In genomic region chr6:4253604-4254211, GRCh38 we compare ENCODE assay signal across 9 cellular contexts.
DNase-seq lines count a peak whose midpoint lies in the region; ATAC-seq and TF ChIP-seq lines count a peak whose summit lies in the region.
"Had no signal": no experiment of that assay in that cellular context is flagged by ENCODE, and none has a peak within 500 bp of the region (broad histone marks: within the 10 kb centered on the region; RNA-seq: fewer than 3 reads in every experiment).

No MANE protein-coding gene starts in this region.

- H3K9me2 ChIP-seq in hepatocyte (replicated peaks; ENCODE audit: insufficient read depth), result no peaks in the 10 kb centered on the region

- intact Hi-C loops in CD4-positive, alpha-beta T cell (cut with DNase I, micrococcal nuclease), result no loop called here

- no peak for ATAC-seq in CD4-positive, alpha-beta T cell (ENCODE audit: poor library complexity)
- ATAC-seq in activated T-cell treated with anti-CD3 and anti-CD28 coated beads, Interleukin-2, amount 50 U/mL, for 72 hours (replicated peaks in 1 of 2), result no peak
- ATAC-seq in HG02938 (IDR thresholded peaks at IDR 0.05; ENCODE audit: unreplicated experiment), result no peak

- no peak overlapping the region for H2AFZ ChIP-seq in hepatocyte

- H3K36me3 ChIP-seq in hepatocyte (replicated peaks; ENCODE audit: insufficient read depth, low read depth) (no peaks in the 10 kb centered on the region), subcutaneous abdominal adipose tissue (ENCODE audit: control insufficient read depth in 5 of 5, insufficient read depth in 5 of 5, low read length in 5 of 5) (no peaks in the 10 kb centered on the region)

- H3K9me3 ChIP-seq in hepatocyte (ENCODE audit: low read depth), result no peaks in the 10 kb centered on the region
- H3K9me3 ChIP-seq in subcutaneous abdominal adipose tissue (ENCODE audit: control insufficient read depth in 5 of 5, low read length in 5 of 5), result no peaks in the 10 kb centered on the region
- H3K9me3 ChIP-seq in CD4-positive, alpha-beta T cell (ENCODE audit: control insufficient read depth, low read length), result peaks cover 7% of the 10 kb centered on the region

- no peaks in the 10 kb centered on the region for H3K36me3 Mint-ChIP-seq in CD4-positive, alpha-beta T cell (ENCODE audit: low read depth)
- H3K36me3 Mint-ChIP-seq in activated T-cell treated with anti-CD3 and anti-CD28 coated beads, Interleukin-2, amount 50 U/mL, for 72 hours (ENCODE audit: insufficient read depth in 2 of 2), result peaks cover 0 to 3% of the 10 kb centered on the region in 2 donors

- DNase-seq in HFF-Myc (ENCODE audit: extremely low read depth, low read depth) (peak; percentile 72), hepatocyte (ENCODE audit: low spot score) (peak; percentile 80), NCI-H146 treated with DMSO at 0.1 percent for 48 hours (lab: John Stamatoyannopoulos, UW; ENCODE audit: unreplicated experiment) (no peak)
- DNase-seq in CD4-positive, alpha-beta T cell, result no peak
- DNase-seq in activated T-cell treated with anti-CD3 and anti-CD28 coated beads, Interleukin-2, amount 50 U/mL, for 72 hours, result no peak

- peak overlapping the region; percentile 19 for H3K4me2 ChIP-seq in hepatocyte

- no peaks in the 10 kb centered on the region for H3K4me1 Mint-ChIP-seq in CD4-positive, alpha-beta T cell (ENCODE audit: low read depth)
- no peaks in the 10 kb centered on the region for H3K4me1 Mint-ChIP-seq in activated T-cell treated with anti-CD3 and anti-CD28 coated beads, Interleukin-2, amount 50 U/mL, for 72 hours (ENCODE audit: low read depth)

- H3K79me2 ChIP-seq in hepatocyte, result no peaks in the 10 kb centered on the region

- no peaks in the 10 kb centered on the region for H3K9me3 Mint-ChIP-seq in CD4-positive, alpha-beta T cell
- no peaks in the 10 kb centered on the region for H3K9me3 Mint-ChIP-seq in activated T-cell treated with anti-CD3 and anti-CD28 coated beads, Interleukin-2, amount 50 U/mL, for 72 hours
- H3K9me3 Mint-ChIP-seq: neural crest cell had no signal

- CTCF ChIA-PET in CD4-positive, alpha-beta T cell (lab: Charles Lee), result no interaction called here

- peaks cover 8% of the 10 kb centered on the region for H3K27me3 Mint-ChIP-seq in CD4-positive, alpha-beta T cell
- peaks cover 16% of the 10 kb centered on the region for H3K27me3 Mint-ChIP-seq in activated T-cell treated with anti-CD3 and anti-CD28 coated beads, Interleukin-2, amount 50 U/mL, for 72 hours (ENCODE audit: low read depth)

- no peaks in the 10 kb centered on the region for H4K20me1 ChIP-seq in hepatocyte (ENCODE audit: insufficient read depth, poor library complexity, severe bottlenecking)

- H3K4me1 ChIP-seq in hepatocyte (ENCODE audit: insufficient read depth) (peaks cover 4% of the 10 kb centered on the region), subcutaneous abdominal adipose tissue (ENCODE audit: control insufficient read depth in 5 of 5, insufficient read depth in 5 of 5, low read length in 5 of 5) (peaks cover 5 to 24% (median 15%) of the 10 kb centered on the region in 5 donors)

- no peak overlapping the region for H3K9ac ChIP-seq in subcutaneous abdominal adipose tissue (ENCODE audit: low read length in 5 of 5)

- H3K4me3 Mint-ChIP-seq in CD4-positive, alpha-beta T cell, result no peak overlapping the region
- H3K4me3 Mint-ChIP-seq in activated T-cell treated with anti-CD3 and anti-CD28 coated beads, Interleukin-2, amount 50 U/mL, for 72 hours, result no peak overlapping the region
- H3K4me3 Mint-ChIP-seq: neural crest cell had no signal

- POLR2A ChIA-PET in CD4-positive, alpha-beta T cell (lab: Charles Lee), result no interaction called here

- peak; percentile 75 for TF ChIP-seq CTCF in HFF-Myc (IDR thresholded peaks at IDR 0.05; ENCODE audit: low read depth, low read length, missing control alignments)
- peak; percentile 66 for TF ChIP-seq CTCF in WI38 (IDR thresholded peaks at IDR 0.05; ENCODE audit: low read depth, low read length)
- peak; percentile 55 for TF ChIP-seq CTCF in hepatocyte (IDR thresholded peaks at IDR 0.05; ENCODE audit: poor library complexity)
- TF ChIP-seq CTCF in CD4-positive, alpha-beta T cell (IDR thresholded peaks at IDR 0.05), result no peak

- H3K27me3 ChIP-seq in hepatocyte (no peaks in the 10 kb centered on the region), subcutaneous abdominal adipose tissue (ENCODE audit: control insufficient read depth in 5 of 5, insufficient read depth in 4 of 5, low read length in 5 of 5) (no peaks in the 10 kb centered on the region)
- H3K27me3 ChIP-seq in CD4-positive, alpha-beta T cell (ENCODE audit: control insufficient read depth, insufficient read depth, low read length), result peaks cover 9% of the 10 kb centered on the region

- H3K27ac ChIP-seq in hepatocyte, result peak overlapping the region; percentile 53
- H3K27ac ChIP-seq in subcutaneous abdominal adipose tissue (ENCODE audit: low read depth, low read length), result peak overlapping the region; percentile 60
- no peak overlapping the region for H3K27ac ChIP-seq in CD4-positive, alpha-beta T cell (ENCODE audit: low read depth, low read length)

- H3K4me3 ChIP-seq in HFF-Myc (replicated peaks; ENCODE audit: low read depth, low read length), result no peak overlapping the region
- H3K4me3 ChIP-seq in WI38 (ENCODE audit: low read depth, low read length), result no peak overlapping the region
- H3K4me3 ChIP-seq in hepatocyte, result no peak overlapping the region
- peak overlapping the region in 4 of 5 donors; percentile 10 to 47 (median 16) for H3K4me3 ChIP-seq in subcutaneous abdominal adipose tissue (ENCODE audit: low read depth in 1 of 5, low read length in 5 of 5)

- 29% methylated on average over 5 of the region's 5 CpGs for WGBS in hepatocyte (ENCODE audit: low lambda C conversion rate, missing lambda C conversion rate)

- H3K27ac Mint-ChIP-seq in CD4-positive, alpha-beta T cell, result no peak overlapping the region
- no peak overlapping the region for H3K27ac Mint-ChIP-seq in activated T-cell treated with anti-CD3 and anti-CD28 coated beads, Interleukin-2, amount 50 U/mL, for 72 hours

Comparison
In these comparisons a context has a peak if more than half of its experiments do, and no peak if none do; other contexts are left out.
1. DNase-seq: peak in HFF-Myc (single experiment) and hepatocyte (single experiment); none in CD4-positive, alpha-beta T cell (0 of 10), activated T-cell treated with anti-CD3 and anti-CD28 coated beads, Interleukin-2, amount 50 U/mL, for 72 hours (0 of 2) and NCI-H146 treated with DMSO at 0.1 percent for 48 hours (single experiment).
2. H3K4me3 ChIP-seq: peak in subcutaneous abdominal adipose tissue (4 of 5); none in HFF-Myc (single experiment), WI38 (single experiment) and hepatocyte (single experiment).